32 cellular contexts compared by ENCODE assay signal in genomic region chr16:65418435-65418834, GRCh38.
"Had no signal": no experiment of that assay in that cellular context is flagged by ENCODE, and none has a peak within 500 bp of the region (broad histone marks: within the 10 kb centered on the region; RNA-seq: fewer than 3 reads in every experiment).

No MANE protein-coding gene starts in this region.

- H3K27me3 ChIP-seq: body of pancreas, cardiac muscle cell, heart right ventricle, right atrium auricular region, suprapubic skin, tibial artery, upper lobe of right lung had no signal

- H3K9ac ChIP-seq: parathyroid adenoma had no signal

- ATAC-seq: activated CD4-positive, alpha-beta T cell treated with anti-CD3 and anti-CD28 coated beads for 36 hours; activated CD8-positive, alpha-beta memory T cell treated with anti-CD3 and anti-CD28 coated beads, Interleukin-2, amount 10 ng/mL, durations not matched to agents 7 days and 5 days; activated CD8-positive, alpha-beta T cell treated with anti-CD3 and anti-CD28 coated beads, Interleukin-2, amount 10 ng/mL, durations not matched to agents 7 days and 5 days; activated naive CD8-positive, alpha-beta T cell treated with anti-CD3 and anti-CD28 coated beads, Interleukin-2, amount 50 U/mL, for 24 hours; body of pancreas; effector memory CD8-positive, alpha-beta T cell; heart right ventricle; naive thymus-derived CD4-positive, alpha-beta T cell; stimulated activated naive B cell treated with anti-CD40 and anti-IgM and Interleukin-4, amounts not matched to agents 10 μg/mL and 1 μg/mL and 100 μg/mL, for 72 hours; upper lobe of right lung had no signal

- H3K9me3 Mint-ChIP-seq: activated naive CD4-positive, alpha-beta T cell treated with anti-CD3 and anti-CD28 coated beads, Interleukin-2, amount 50 U/mL, for 24 hours had no signal

- H3K4me3 ChIP-seq: body of pancreas, cardiac muscle cell, coronary artery, dorsolateral prefrontal cortex, heart right ventricle, left ventricle myocardium inferior, lung, right atrium auricular region, suprapubic skin, tibial artery, upper lobe of right lung had no signal

- H3K27me3 Mint-ChIP-seq: activated CD8-positive, alpha-beta memory T cell treated with anti-CD3 and anti-CD28 coated beads, Interleukin-2, amount 10 ng/mL, durations not matched to agents 7 days and 5 days; activated naive CD4-positive, alpha-beta T cell treated with anti-CD3 and anti-CD28 coated beads, Interleukin-2, amount 50 U/mL, for 24 hours; activated naive CD8-positive, alpha-beta T cell treated with anti-CD3 and anti-CD28 coated beads, Interleukin-2, amount 50 U/mL, for 24 hours; effector memory CD8-positive, alpha-beta T cell; naive thymus-derived CD4-positive, alpha-beta T cell; stimulated activated naive B cell treated with anti-CD40 and anti-IgM and Interleukin-4, amounts not matched to agents 10 μg/mL and 1 μg/mL and 100 μg/mL, for 72 hours had no signal

- H3K27ac Mint-ChIP-seq: activated CD4-positive, alpha-beta T cell treated with anti-CD3 and anti-CD28 coated beads for 36 hours; activated CD8-positive, alpha-beta memory T cell treated with anti-CD3 and anti-CD28 coated beads, Interleukin-2, amount 10 ng/mL, durations not matched to agents 7 days and 5 days; activated CD8-positive, alpha-beta T cell treated with anti-CD3 and anti-CD28 coated beads, Interleukin-2, amount 10 ng/mL, durations not matched to agents 7 days and 5 days; activated naive CD4-positive, alpha-beta T cell treated with anti-CD3 and anti-CD28 coated beads, Interleukin-2, amount 50 U/mL, for 24 hours; activated naive CD8-positive, alpha-beta T cell treated with anti-CD3 and anti-CD28 coated beads, Interleukin-2, amount 50 U/mL, for 24 hours; activated T-helper 2 cell treated with anti-CD3 and anti-CD28 coated beads, Interferon-gamma antibody, Interleukin-2, Interleukin-4, amounts not matched to agents 10 μg/mL and 5 μg/mL and 100 μg/mL, durations not matched to agents 14 hours and 24 hours and 36 hours; effector memory CD8-positive, alpha-beta T cell; naive thymus-derived CD4-positive, alpha-beta T cell; stimulated activated naive B cell treated with anti-CD40 and anti-IgM and Interleukin-4, amounts not matched to agents 10 μg/mL and 1 μg/mL and 100 μg/mL, for 72 hours; T-helper 2 cell treated with Interferon-gamma antibody and Interleukin-4, amounts not matched to agents 5 μg/mL and 100 μg/mL, for 36 hours had no signal

- H3K79me2 ChIP-seq: parathyroid adenoma had no signal

- H3K4me3 Mint-ChIP-seq: activated CD4-positive, alpha-beta T cell treated with anti-CD3 and anti-CD28 coated beads for 36 hours; activated CD8-positive, alpha-beta memory T cell treated with anti-CD3 and anti-CD28 coated beads, Interleukin-2, amount 10 ng/mL, durations not matched to agents 7 days and 5 days; activated CD8-positive, alpha-beta T cell treated with anti-CD3 and anti-CD28 coated beads, Interleukin-2, amount 10 ng/mL, durations not matched to agents 7 days and 5 days; activated naive CD4-positive, alpha-beta T cell treated with anti-CD3 and anti-CD28 coated beads, Interleukin-2, amount 50 U/mL, for 24 hours; activated naive CD8-positive, alpha-beta T cell treated with anti-CD3 and anti-CD28 coated beads, Interleukin-2, amount 50 U/mL, for 24 hours; effector memory CD8-positive, alpha-beta T cell; naive thymus-derived CD4-positive, alpha-beta T cell; neural crest cell; stimulated activated naive B cell treated with anti-CD40 and anti-IgM and Interleukin-4, amounts not matched to agents 10 μg/mL and 1 μg/mL and 100 μg/mL, for 72 hours; T-helper 2 cell treated with Interferon-gamma antibody and Interleukin-4, amounts not matched to agents 5 μg/mL and 100 μg/mL, for 36 hours had no signal

- H3K4me1 Mint-ChIP-seq: activated CD4-positive, alpha-beta T cell treated with anti-CD3 and anti-CD28 coated beads for 36 hours; activated CD8-positive, alpha-beta memory T cell treated with anti-CD3 and anti-CD28 coated beads, Interleukin-2, amount 10 ng/mL, durations not matched to agents 7 days and 5 days; activated naive CD4-positive, alpha-beta T cell treated with anti-CD3 and anti-CD28 coated beads, Interleukin-2, amount 50 U/mL, for 24 hours had no signal

- H3K36me3 Mint-ChIP-seq: activated CD8-positive, alpha-beta memory T cell treated with anti-CD3 and anti-CD28 coated beads, Interleukin-2, amount 10 ng/mL, durations not matched to agents 7 days and 5 days; activated naive CD4-positive, alpha-beta T cell treated with anti-CD3 and anti-CD28 coated beads, Interleukin-2, amount 50 U/mL, for 24 hours; naive thymus-derived CD4-positive, alpha-beta T cell; stimulated activated naive B cell treated with anti-CD40 and anti-IgM and Interleukin-4, amounts not matched to agents 10 μg/mL and 1 μg/mL and 100 μg/mL, for 72 hours had no signal

- DNase-seq: activated CD4-positive, alpha-beta T cell treated with anti-CD3 and anti-CD28 coated beads for 36 hours; activated CD4-positive, CD25-positive, alpha-beta regulatory T cell; activated CD8-positive, alpha-beta memory T cell treated with anti-CD3 and anti-CD28 coated beads, Interleukin-2, amount 10 ng/mL, durations not matched to agents 7 days and 5 days; activated CD8-positive, alpha-beta T cell treated with anti-CD3 and anti-CD28 coated beads, Interleukin-2, amount 10 ng/mL, durations not matched to agents 7 days and 5 days; activated naive CD8-positive, alpha-beta T cell treated with anti-CD3 and anti-CD28 coated beads, Interleukin-2, amount 50 U/mL, for 24 hours; activated T-cell treated with anti-CD3 and anti-CD28 coated beads, Interleukin-2, amount 50 U/mL, for 48 hours; body of pancreas; cerebellar nuclear complex; dorsolateral prefrontal cortex; effector memory CD8-positive, alpha-beta T cell; foreskin melanocyte; heart right ventricle; left ventricle myocardium inferior; midbrain; naive thymus-derived CD4-positive, alpha-beta T cell; nucleus accumbens; stimulated activated CD4-positive, alpha-beta T cell treated with anti-CD3 and anti-CD28 coated beads, Interleukin-15, amount 100 ng/mL, for 24 hours; stimulated activated CD4-positive, alpha-beta T cell treated with anti-CD3 and anti-CD28 coated beads, Interleukin-2, amount 100 ng/mL, for 24 hours; stimulated activated naive B cell treated with anti-CD40 and anti-IgM and Interleukin-4, amounts not matched to agents 10 μg/mL and 1 μg/mL and 100 μg/mL, for 72 hours; T-helper 1 cell; tibial artery; upper lobe of right lung had no signal

- H3K4me1 ChIP-seq: body of pancreas, left ventricle myocardium inferior, parathyroid adenoma, right atrium auricular region, suprapubic skin, tibial artery, upper lobe of right lung had no signal

- H3K9me3 ChIP-seq: body of pancreas, right atrium auricular region, tibial artery, upper lobe of right lung had no signal

- H3K27ac ChIP-seq: body of pancreas, cardiac muscle cell, coronary artery, dorsolateral prefrontal cortex, heart right ventricle, left ventricle myocardium inferior, parathyroid adenoma, right atrium auricular region, suprapubic skin, tibial artery, upper lobe of right lung had no signal

- H2AFZ ChIP-seq: parathyroid adenoma had no signal

- H3K36me3 ChIP-seq: cardiac muscle cell, heart right ventricle, left ventricle myocardium inferior, right atrium auricular region, suprapubic skin, tibial artery, upper lobe of right lung had no signal
